ENCODE assay signal across 8 cellular contexts in genomic region chr10:97196213-97197029, GRCh38. TPM values are rescaled to one million over a fixed set of nuclear protein-coding genes. Genes with fewer than 3 reads are reported as not detected.
A peak's percentile ranks its signal among the peaks of the same experiment; 100 is the strongest.
DNase-seq lines count a peak whose midpoint lies in the region; FAIRE-seq and TF ChIP-seq lines count a peak whose summit lies in the region.

No MANE protein-coding gene starts in this region.

- in situ Hi-C loops in mammary epithelial cell (cut with MboI; ENCODE audit: low sequenced_read_pairs in 2 of 2) = no loop called here

- peaks cover 4% of the 10 kb centered on the region for H3K27me3 Mint-ChIP-seq in Caco-2 (ENCODE audit: insufficient read depth, unreplicated experiment)

- POLR2A ChIA-PET in Caco-2 (lab: Charles Lee) = no interaction called here

- H3K4me3 ChIP-seq in Caco-2 (ENCODE audit: low read depth, low read length) = peak overlapping the region; percentile 41
- H3K4me3 ChIP-seq in H7 (ENCODE audit: insufficient read depth, low read depth, low read length) = peak overlapping the region; percentile 72
- peak overlapping the region; percentile 54 for H3K4me3 ChIP-seq in WI38 (ENCODE audit: low read depth, low read length)
- peak overlapping the region; percentile 2 to 36 (median 31) for H3K4me3 ChIP-seq in mammary epithelial cell (replicated peaks in 1 of 3; ENCODE audit: insufficient read depth in 1 of 3, low read depth in 2 of 3, low read length in 3 of 3)
- peak overlapping the region; percentile 33 to 67 (median 67) for H3K4me3 ChIP-seq in keratinocyte (ENCODE audit: control insufficient read depth in 2 of 3, extremely low read depth in 1 of 3, insufficient read depth in 2 of 3, low read depth in 1 of 3, low read length in 3 of 3)

- H3K9me1 ChIP-seq in keratinocyte (ENCODE audit: control insufficient read depth, extremely low read depth, insufficient read depth, low read length) = no peaks in the 10 kb centered on the region

- H3K9me3 ChIP-seq in Caco-2 (no peaks in the 10 kb centered on the region), mammary epithelial cell (replicated peaks; ENCODE audit: insufficient read depth, low read length) (no peaks in the 10 kb centered on the region), keratinocyte (ENCODE audit: control insufficient read depth, low read depth, low read length) (no peaks in the 10 kb centered on the region)

- H3K27me3 ChIP-seq in Caco-2 (replicated peaks; ENCODE audit: control insufficient read depth, insufficient read depth, low read length) = no peaks in the 10 kb centered on the region
- peaks cover 17% of the 10 kb centered on the region for H3K27me3 ChIP-seq in H7 (ENCODE audit: control insufficient read depth, insufficient read depth, low read length)
- H3K27me3 ChIP-seq in mammary epithelial cell (ENCODE audit: insufficient read depth, low read length) = no peaks in the 10 kb centered on the region
- H3K27me3 ChIP-seq in keratinocyte (ENCODE audit: control insufficient read depth, extremely low read depth, insufficient read depth, low read length) = peaks cover 29% of the 10 kb centered on the region

- no peaks in the 10 kb centered on the region for H3K9me3 Mint-ChIP-seq in Caco-2 (ENCODE audit: unreplicated experiment)

- H3K4me3 Mint-ChIP-seq in Caco-2 (ENCODE audit: unreplicated experiment) = peak overlapping the region; percentile 65

- H3K79me2 ChIP-seq in mammary epithelial cell (ENCODE audit: insufficient read depth, low read length) (no peaks in the 10 kb centered on the region), keratinocyte (ENCODE audit: control insufficient read depth, insufficient read depth, low read length) (no peaks in the 10 kb centered on the region)

- CTCF ChIA-PET in Caco-2 (lab: Charles Lee) (interaction anchor here (0.7 to 3.4 kb wide), 7 partner anchors 9 to 137 kb away, joined by 3 to 18 read pairs (median 4); no protein-coding TSS in a partner anchor), mammary epithelial cell (lab: Charles Lee; ENCODE audit: low non-redundant PET) (interaction anchor here (0.6 kb wide), 1 partner anchor 160 kb away, joined by 4 read pairs; no protein-coding TSS in a partner anchor)

- H3K9ac ChIP-seq in mammary epithelial cell (ENCODE audit: insufficient read depth, low read length) (no peak overlapping the region), keratinocyte (ENCODE audit: control insufficient read depth, extremely low read depth, insufficient read depth, low read length) (no peak overlapping the region)

- no peaks in the 10 kb centered on the region for H3K4me1 Mint-ChIP-seq in Caco-2 (ENCODE audit: low read depth, unreplicated experiment)

- H3K4me1 ChIP-seq in Caco-2 (no peaks in the 10 kb centered on the region), mammary epithelial cell (ENCODE audit: insufficient read depth, low read length) (no peaks in the 10 kb centered on the region), keratinocyte (ENCODE audit: control insufficient read depth, extremely low read depth, insufficient read depth, low read length) (peaks cover 3% of the 10 kb centered on the region)

- FAIRE-seq in keratinocyte (lab: Jason Lieb, UNC) = peak; percentile 78

- dilution Hi-C loops in mammary epithelial cell (cut with HindIII; ENCODE audit: low sequenced_read_pairs) = no loop called here
- dilution Hi-C loops in keratinocyte (cut with MboI; ENCODE audit: extremely low pct_ligation_motif_present, low sequenced_read_pairs) = no loop called here

- no peaks in the 10 kb centered on the region for H3K36me3 ChIP-seq in Caco-2 (ENCODE audit: control insufficient read depth, insufficient read depth, low read length)
- no peaks in the 10 kb centered on the region for H3K36me3 ChIP-seq in H7 (replicated peaks; ENCODE audit: control insufficient read depth, insufficient read depth, low read length)
- H3K36me3 ChIP-seq in mammary epithelial cell (ENCODE audit: insufficient read depth, low read length) = no peaks in the 10 kb centered on the region
- H3K36me3 ChIP-seq in keratinocyte (ENCODE audit: control insufficient read depth in 2 of 2, extremely low read depth in 1 of 2, insufficient read depth in 2 of 2, low read length in 2 of 2) = no peaks in the 10 kb centered on the region

- no peak overlapping the region for H3K27ac ChIP-seq in mammary epithelial cell (ENCODE audit: insufficient read depth, low read depth, low read length)
- H3K27ac ChIP-seq in keratinocyte (ENCODE audit: control insufficient read depth, insufficient read depth, low read length) = no peak overlapping the region

- BruUV-seq in Caco-2 (replicated peaks; lab: Mats Ljungman, UMichigan) (no TSS peak), mammary epithelial cell (replicated peaks; lab: Mats Ljungman, UMichigan) (no TSS peak)

- DNase-seq in Caco-2 = peak; percentile 62 to 73
- DNase-seq in H7 = peak; percentile 91
- DNase-seq in NCI-H1930 (lab: John Stamatoyannopoulos, UW) = peak; percentile 59 to 65
- peak; percentile 23 for DNase-seq in mammary epithelial cell
- DNase-seq in keratinocyte (ENCODE audit: low read depth, low spot score) = peak; percentile 21
- peak; percentile 77 for DNase-seq in stimulated activated CD4-positive, alpha-beta T cell treated with anti-CD3 and anti-CD28 coated beads, Interleukin-15, amount 100 ng/mL, for 24 hours
- DNase-seq in T1000 (lab: John Stamatoyannopoulos, UW) = no peak

- peak overlapping the region; percentile 80 for H3K4me2 ChIP-seq in mammary epithelial cell (ENCODE audit: insufficient read depth, low read depth, low read length)
- peak overlapping the region; percentile 94 for H3K4me2 ChIP-seq in keratinocyte (ENCODE audit: control insufficient read depth, extremely low read depth, insufficient read depth, low read depth, low read length)

- WGBS in mammary epithelial cell (ENCODE audit: low coverage, missing lambda C conversion rate) = 38% methylated on average over 12 of the region's 56 CpGs

- no peaks in the 10 kb centered on the region for H3K36me3 Mint-ChIP-seq in Caco-2 (ENCODE audit: insufficient read depth, unreplicated experiment)

- peak; percentile 88 to 91 for TF ChIP-seq CTCF in Caco-2 (IDR thresholded peaks at IDR 0.05; ENCODE audit: insufficient read depth in 1 of 2, low read depth in 1 of 2, low read length in 1 of 2, severe bottlenecking in 1 of 2, unreplicated experiment in 1 of 2)
- peak; percentile 74 for TF ChIP-seq CTCF in WI38 (IDR thresholded peaks at IDR 0.05; ENCODE audit: low read depth, low read length)
- peak; percentile 58 to 73 for TF ChIP-seq CTCF in mammary epithelial cell (conservative IDR thresholded peaks at IDR 0.05 in 1 of 2, IDR thresholded peaks at IDR 0.05 in 1 of 2; ENCODE audit: extremely low read depth in 1 of 2, insufficient read depth in 1 of 2, low read depth in 1 of 2, low read length in 2 of 2)
- TF ChIP-seq CTCF in keratinocyte (optimal IDR thresholded peaks at IDR 0.05 in 1 of 3, IDR thresholded peaks at IDR 0.05 in 1 of 3, conservative IDR thresholded peaks at IDR 0.05 in 1 of 3; ENCODE audit: extremely low read depth in 1 of 3, insufficient read depth in 2 of 3, low read length in 3 of 3) = peak; percentile 69 to 84 (median 70)

- no peak overlapping the region for H3K27ac Mint-ChIP-seq in Caco-2 (ENCODE audit: unreplicated experiment)

- no peaks in the 10 kb centered on the region for H4K20me1 ChIP-seq in mammary epithelial cell (ENCODE audit: insufficient read depth, low read length)
- no peaks in the 10 kb centered on the region for H4K20me1 ChIP-seq in keratinocyte (ENCODE audit: control insufficient read depth, extremely low read depth, insufficient read depth, low read length)

- H2AFZ ChIP-seq in mammary epithelial cell (ENCODE audit: low read depth, low read length) (peak overlapping the region; percentile 78), keratinocyte (ENCODE audit: control insufficient read depth, low read length) (peak overlapping the region; percentile 54)

- intact Hi-C loops in Caco-2 (cut with micrococcal nuclease; ENCODE audit: unreplicated experiment) = loop anchor here (1.0 to 5.0 kb wide), 2 partner anchors 58 to 124 kb away; no protein-coding TSS in a partner anchor
- intact Hi-C loops in mammary epithelial cell (cut with micrococcal nuclease) = loop anchor here (5.0 kb wide), 1 partner anchor 124 kb away; no protein-coding TSS in a partner anchor

RNA-seq across cellular contexts. Expression of gene SLIT1, which starts 10.7 kb away (rescaled TPM):
- total RNA-seq in Caco-2 (2022) = 0.41 and 0.42 TPM in 2 replicates
- total RNA-seq in H7 (2014; rRNA removed; shearing (Covaris generic)) = 0.28 and 1.6 TPM in 2 replicates
- not detected for total RNA-seq in mammary epithelial cell
- polyA plus RNA-seq in mammary epithelial cell = not detected
- polyA minus RNA-seq in mammary epithelial cell = not detected
- polyA plus RNA-seq in keratinocyte = 0.01 TPM in 1 of 3 replicates, not detected in the others
- not detected for polyA plus RNA-seq in keratinocyte (2011; ENCODE audit: low read depth)
- polyA plus RNA-seq in keratinocyte (2011; cell fraction: cytosol; rRNA removed) = not detected in 2 replicates
- 0.01 and 0.06 TPM in 2 replicates for polyA plus RNA-seq in keratinocyte (2011; cell fraction: nucleus; rRNA removed)
- 0.03 TPM in 1 of 2 replicates, not detected in the other for polyA plus RNA-seq in keratinocyte (2012; ENCODE audit: low replicate concordance)
- polyA minus RNA-seq in keratinocyte = not detected in 3 replicates
- not detected for polyA minus RNA-seq in keratinocyte (2011; cell fraction: cytosol; rRNA and poly(A)+ RNA removed)
- polyA minus RNA-seq in keratinocyte (2011; cell fraction: nucleus; rRNA and poly(A)+ RNA removed) = not detected in 2 replicates
